Comparison of ENCODE assay signal across 17 cellular contexts in the genomic region with DNA sequence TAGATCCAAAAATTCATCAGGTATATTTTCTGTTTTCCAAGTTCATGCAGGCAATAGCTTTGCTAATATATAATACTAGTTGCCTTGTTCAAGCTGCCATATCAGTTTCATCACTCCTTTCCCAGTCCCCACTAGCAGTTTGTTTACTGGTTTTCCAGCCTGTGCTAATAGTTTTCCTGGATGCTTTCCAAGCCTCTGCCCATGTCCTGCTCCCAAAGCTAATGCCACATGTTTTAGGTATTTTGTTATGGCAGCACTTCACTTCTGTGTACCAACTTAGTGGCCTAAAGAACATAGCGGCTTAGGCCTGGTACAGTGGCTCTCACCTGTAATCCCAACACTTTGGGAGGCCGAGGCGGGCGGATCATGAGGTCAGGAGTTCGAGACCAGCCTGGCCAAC.
"Had no signal": no experiment of that assay in that cellular context is flagged by ENCODE, and none has a peak within 500 bp of the region (broad histone marks: within the 10 kb centered on the region; RNA-seq: fewer than 3 reads in every experiment).

No MANE protein-coding gene starts in this region.

- H3K27ac ChIP-seq: brain microvascular endothelial cell, colonic mucosa, hepatocyte, suprapubic skin, transverse colon, uterus had no signal

- ATAC-seq: activated CD8-positive, alpha-beta T cell treated with anti-CD3 and anti-CD28 coated beads, Interleukin-2, amount 10 ng/mL, durations not matched to agents 7 days and 5 days; left colon had no signal

- H3K4me1 ChIP-seq: colonic mucosa, suprapubic skin, transverse colon, uterus had no signal

- FAIRE-seq: islet of Langerhans had no signal

- H3K27me3 ChIP-seq: brain microvascular endothelial cell, colonic mucosa, hepatocyte, suprapubic skin, transverse colon, uterus had no signal

- H3K4me3 ChIP-seq: colonic mucosa, hepatocyte, suprapubic skin, transverse colon, uterus had no signal

- H3K36me3 ChIP-seq: colonic mucosa, uterus had no signal

- H3K9me3 ChIP-seq: colonic mucosa, suprapubic skin, transverse colon, uterus had no signal

- DNase-seq: activated CD4-positive, alpha-beta T cell treated with anti-CD3 and anti-CD28 coated beads, Interleukin-2, amount 10 ng/mL, durations not matched to agents 24 days and 14 days; activated CD8-positive, alpha-beta T cell treated with anti-CD3 and anti-CD28 coated beads, Interleukin-2, amount 10 ng/mL, durations not matched to agents 7 days and 5 days; activated naive CD4-positive, alpha-beta T cell treated with anti-CD3 and anti-CD28 coated beads for 36 hours; activated T-cell treated with anti-CD3 and anti-CD28 coated beads, Interleukin-2, amount 50 U/mL, for 24 hours; anterior cingulate cortex; brain microvascular endothelial cell; colonic mucosa; left colon; midbrain; occipital lobe; posterior cingulate gyrus; T1000; transverse colon; uterus had no signal
